1 cellular context compared by ENCODE assay signal in genomic region chr11:57458410-57459111, GRCh38.
TF ChIP-seq lines count a peak whose summit lies in the region.

No MANE protein-coding gene starts in this region.

TF ChIP-seq in H1, 55 proteins besides CTCF, POLR2A, EP300 and RAD21 (continued from another document):
- TF ChIP-seq, protein P1, sequence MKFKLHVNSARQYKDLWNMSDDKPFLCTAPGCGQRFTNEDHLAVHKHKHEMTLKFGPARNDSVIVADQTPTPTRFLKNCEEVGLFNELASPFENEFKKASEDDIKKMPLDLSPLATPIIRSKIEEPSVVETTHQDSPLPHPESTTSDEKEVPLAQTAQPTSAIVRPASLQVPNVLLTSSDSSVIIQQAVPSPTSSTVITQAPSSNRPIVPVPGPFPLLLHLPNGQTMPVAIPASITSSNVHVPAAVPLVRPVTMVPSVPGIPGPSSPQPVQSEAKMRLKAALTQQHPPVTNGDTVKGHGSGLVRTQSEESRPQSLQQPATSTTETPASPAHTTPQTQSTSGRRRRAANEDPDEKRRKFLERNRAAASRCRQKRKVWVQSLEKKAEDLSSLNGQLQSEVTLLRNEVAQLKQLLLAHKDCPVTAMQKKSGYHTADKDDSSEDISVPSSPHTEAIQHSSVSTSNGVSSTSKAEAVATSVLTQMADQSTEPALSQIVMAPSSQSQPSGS (IDR thresholded peaks at IDR 0.05; ENCODE audit: low read length): no peak
